ENCODE assay signal across 22 cellular contexts in genomic region chr5:133341915-133342710, GRCh38.
DNase-seq lines count a peak whose midpoint lies in the region; ATAC-seq and TF ChIP-seq lines count a peak whose summit lies in the region.
"Had no signal": no experiment of that assay in that cellular context is flagged by ENCODE, and none has a peak within 500 bp of the region (broad histone marks: within the 10 kb centered on the region; RNA-seq: fewer than 3 reads in every experiment).

No MANE protein-coding gene starts in this region.

- no peak overlapping the region for H3K4me3 Mint-ChIP-seq in activated CD4-positive, alpha-beta memory T cell treated with anti-CD3 and anti-CD28 coated beads for 36 hours
- no peak overlapping the region for H3K4me3 Mint-ChIP-seq in activated CD4-positive, alpha-beta memory T cell treated with anti-CD3 and anti-CD28 coated beads, Interleukin-2, amount 10 ng/mL, durations not matched to agents 7 days and 5 days
- H3K4me3 Mint-ChIP-seq in stimulated activated naive B cell treated with anti-CD40 and anti-IgM and Interleukin-4, amounts not matched to agents 10 μg/mL and 1 μg/mL and 100 μg/mL, for 72 hours = no peak overlapping the region
- H3K4me3 Mint-ChIP-seq: activated CD4-positive, alpha-beta T cell treated with anti-CD3 and anti-CD28 coated beads, Interleukin-2, amount 10 ng/mL, durations not matched to agents 24 days and 14 days; activated naive CD8-positive, alpha-beta T cell; CD8-positive, alpha-beta memory T cell; naive B cell had no signal

- no peak overlapping the region for H3K27ac ChIP-seq in PC-9
- H3K27ac ChIP-seq: ascending aorta, dorsolateral prefrontal cortex, epithelial cell of prostate, ovary, right atrium auricular region, tibial nerve had no signal

- H3F3A ChIP-seq in PC-9 (ENCODE audit: insufficient read depth, low read depth) = peaks cover 7% of the 10 kb centered on the region

- ATAC-seq in stimulated activated naive B cell treated with anti-CD40 and anti-IgM and Interleukin-4, amounts not matched to agents 10 μg/mL and 1 μg/mL and 100 μg/mL, for 72 hours (replicated peaks) = no peak
- no peak for ATAC-seq in left cardiac atrium
- ATAC-seq in GM18907 (IDR thresholded peaks at IDR 0.05; ENCODE audit: unreplicated experiment) = no peak
- no peak for ATAC-seq in HG03095 (IDR thresholded peaks at IDR 0.05; ENCODE audit: unreplicated experiment)
- ATAC-seq: left colon had no signal

- DNase-seq in activated CD4-positive, alpha-beta memory T cell treated with anti-CD3 and anti-CD28 coated beads for 36 hours = peak; percentile 4
- DNase-seq in activated CD4-positive, alpha-beta memory T cell treated with anti-CD3 and anti-CD28 coated beads, Interleukin-2, amount 10 ng/mL, durations not matched to agents 7 days and 5 days = no peak
- DNase-seq in PC-9 = no peak
- DNase-seq in iPS-NIHi7 (ENCODE audit: extremely low spot score) = peak; percentile 50
- no peak for DNase-seq in stimulated activated naive B cell treated with anti-CD40 and anti-IgM and Interleukin-4, amounts not matched to agents 10 μg/mL and 1 μg/mL and 100 μg/mL, for 72 hours
- DNase-seq in left cardiac atrium = no peak
- DNase-seq: activated CD4-positive, alpha-beta T cell treated with anti-CD3 and anti-CD28 coated beads, Interleukin-2, amount 10 ng/mL, durations not matched to agents 24 days and 14 days; CD8-positive, alpha-beta memory T cell; DMS79; dorsolateral prefrontal cortex; left colon; naive B cell; NCI-H1694; NCI-H526 treated with DMSO at 0.1 percent for 48 hours; ovary had no signal

- H2AFZ ChIP-seq in PC-9 = no peak overlapping the region

- no peak overlapping the region for H3K4me3 ChIP-seq in PC-9
- H3K4me3 ChIP-seq: ascending aorta, dorsolateral prefrontal cortex, ovary, right atrium auricular region, tibial nerve had no signal

- H3K27me3 ChIP-seq in PC-9 (ENCODE audit: insufficient read depth, low read depth) = no peaks in the 10 kb centered on the region
- H3K27me3 ChIP-seq: ascending aorta, dorsolateral prefrontal cortex, ovary, right atrium auricular region, tibial nerve had no signal

- H3K4me1 ChIP-seq in PC-9 (replicated peaks; ENCODE audit: insufficient read depth) = peaks cover 14% of the 10 kb centered on the region; the same call in 1 of the 2 replicates
- H3K4me1 ChIP-seq: ascending aorta, right atrium auricular region, tibial nerve had no signal

- POLR2A ChIA-PET in activated CD4-positive, alpha-beta memory T cell treated with anti-CD3 and anti-CD28 coated beads for 36 hours (lab: Charles Lee) = no interaction called here
- POLR2A ChIA-PET in activated CD4-positive, alpha-beta memory T cell treated with anti-CD3 and anti-CD28 coated beads, Interleukin-2, amount 10 ng/mL, durations not matched to agents 7 days and 5 days (lab: Charles Lee) = no interaction called here
- POLR2A ChIA-PET in PC-9 (lab: Charles Lee; ENCODE audit: unreplicated experiment) = no interaction called here

- H3K27me3 Mint-ChIP-seq in activated CD4-positive, alpha-beta memory T cell treated with anti-CD3 and anti-CD28 coated beads for 36 hours = peaks cover 4% of the 10 kb centered on the region
- H3K27me3 Mint-ChIP-seq in activated CD4-positive, alpha-beta memory T cell treated with anti-CD3 and anti-CD28 coated beads, Interleukin-2, amount 10 ng/mL, durations not matched to agents 7 days and 5 days = peaks cover 13% of the 10 kb centered on the region
- peaks cover 11 to 15% of the 10 kb centered on the region in 2 donors for H3K27me3 Mint-ChIP-seq in stimulated activated naive B cell treated with anti-CD40 and anti-IgM and Interleukin-4, amounts not matched to agents 10 μg/mL and 1 μg/mL and 100 μg/mL, for 72 hours

- BruUV-seq in PC-9 (replicated peaks; lab: Mats Ljungman, UMichigan) = no TSS peak

- CTCF ChIA-PET in activated CD4-positive, alpha-beta memory T cell treated with anti-CD3 and anti-CD28 coated beads for 36 hours (lab: Charles Lee) = no interaction called here
- CTCF ChIA-PET in activated CD4-positive, alpha-beta memory T cell treated with anti-CD3 and anti-CD28 coated beads, Interleukin-2, amount 10 ng/mL, durations not matched to agents 7 days and 5 days (lab: Charles Lee) = no interaction called here
- CTCF ChIA-PET in PC-9 (lab: Charles Lee) = no interaction called here

- H3K4me2 ChIP-seq in PC-9 = no peak overlapping the region

- H3K9me2 ChIP-seq in PC-9 (ENCODE audit: insufficient read depth) = no peaks in the 10 kb centered on the region

- intact Hi-C loops in activated CD4-positive, alpha-beta memory T cell treated with anti-CD3 and anti-CD28 coated beads for 36 hours (cut with micrococcal nuclease) = no loop called here
- intact Hi-C loops in PC-9 (cut with micrococcal nuclease; ENCODE audit: unreplicated experiment) = no loop called here
- intact Hi-C loops in left cardiac atrium (cut with DNase I) = no loop called here

- no peaks in the 10 kb centered on the region for H3K79me2 ChIP-seq in PC-9 (ENCODE audit: low read depth)

- 0 out of 2 replicates have a peak, but pooled peaks have one; percentile 18 for TF ChIP-seq CTCF in PC-9 (conservative IDR thresholded peaks at IDR 0.05)

- no peaks in the 10 kb centered on the region for H3K9me3 Mint-ChIP-seq in activated CD4-positive, alpha-beta memory T cell treated with anti-CD3 and anti-CD28 coated beads for 36 hours
- H3K9me3 Mint-ChIP-seq in activated CD4-positive, alpha-beta memory T cell treated with anti-CD3 and anti-CD28 coated beads, Interleukin-2, amount 10 ng/mL, durations not matched to agents 7 days and 5 days = no peaks in the 10 kb centered on the region
- H3K9me3 Mint-ChIP-seq in stimulated activated naive B cell treated with anti-CD40 and anti-IgM and Interleukin-4, amounts not matched to agents 10 μg/mL and 1 μg/mL and 100 μg/mL, for 72 hours = peaks cover 0 to 2% of the 10 kb centered on the region in 2 donors
- H3K9me3 Mint-ChIP-seq: activated CD4-positive, alpha-beta T cell treated with anti-CD3 and anti-CD28 coated beads, Interleukin-2, amount 10 ng/mL, durations not matched to agents 24 days and 14 days; CD8-positive, alpha-beta memory T cell had no signal

- H4K20me1 ChIP-seq in PC-9 (ENCODE audit: insufficient read depth) = no peaks in the 10 kb centered on the region

- H3K27ac Mint-ChIP-seq in activated CD4-positive, alpha-beta memory T cell treated with anti-CD3 and anti-CD28 coated beads for 36 hours = no peak overlapping the region
- no peak overlapping the region for H3K27ac Mint-ChIP-seq in activated CD4-positive, alpha-beta memory T cell treated with anti-CD3 and anti-CD28 coated beads, Interleukin-2, amount 10 ng/mL, durations not matched to agents 7 days and 5 days
- H3K27ac Mint-ChIP-seq in stimulated activated naive B cell treated with anti-CD40 and anti-IgM and Interleukin-4, amounts not matched to agents 10 μg/mL and 1 μg/mL and 100 μg/mL, for 72 hours = peak overlapping the region; percentile 20
- H3K27ac Mint-ChIP-seq: activated CD4-positive, alpha-beta T cell treated with anti-CD3 and anti-CD28 coated beads, Interleukin-2, amount 10 ng/mL, durations not matched to agents 24 days and 14 days; activated naive CD8-positive, alpha-beta T cell had no signal

- H3K36me3 Mint-ChIP-seq in activated CD4-positive, alpha-beta memory T cell treated with anti-CD3 and anti-CD28 coated beads for 36 hours = no peaks in the 10 kb centered on the region
- H3K36me3 Mint-ChIP-seq in activated CD4-positive, alpha-beta memory T cell treated with anti-CD3 and anti-CD28 coated beads, Interleukin-2, amount 10 ng/mL, durations not matched to agents 7 days and 5 days (ENCODE audit: low read depth) = no peaks in the 10 kb centered on the region
- no peaks in the 10 kb centered on the region for H3K36me3 Mint-ChIP-seq in stimulated activated naive B cell treated with anti-CD40 and anti-IgM and Interleukin-4, amounts not matched to agents 10 μg/mL and 1 μg/mL and 100 μg/mL, for 72 hours
- H3K36me3 Mint-ChIP-seq: activated naive CD8-positive, alpha-beta T cell; CD8-positive, alpha-beta memory T cell; naive B cell had no signal

- no peaks in the 10 kb centered on the region for H3K4me1 Mint-ChIP-seq in activated CD4-positive, alpha-beta memory T cell treated with anti-CD3 and anti-CD28 coated beads for 36 hours (ENCODE audit: low read depth)
- no peaks in the 10 kb centered on the region for H3K4me1 Mint-ChIP-seq in activated CD4-positive, alpha-beta memory T cell treated with anti-CD3 and anti-CD28 coated beads, Interleukin-2, amount 10 ng/mL, durations not matched to agents 7 days and 5 days
- peaks cover 4 to 5% of the 10 kb centered on the region in 2 donors for H3K4me1 Mint-ChIP-seq in stimulated activated naive B cell treated with anti-CD40 and anti-IgM and Interleukin-4, amounts not matched to agents 10 μg/mL and 1 μg/mL and 100 μg/mL, for 72 hours
- H3K4me1 Mint-ChIP-seq: activated CD4-positive, alpha-beta T cell treated with anti-CD3 and anti-CD28 coated beads, Interleukin-2, amount 10 ng/mL, durations not matched to agents 24 days and 14 days; CD8-positive, alpha-beta memory T cell; naive B cell had no signal

- H3K9me3 ChIP-seq in PC-9 (ENCODE audit: insufficient read depth, low read depth) = no peaks in the 10 kb centered on the region
- H3K9me3 ChIP-seq: ascending aorta, ovary, tibial nerve had no signal

- no peaks in the 10 kb centered on the region for H3K36me3 ChIP-seq in PC-9 (ENCODE audit: low read depth)
- H3K36me3 ChIP-seq: ascending aorta, ovary, right atrium auricular region, tibial nerve had no signal

Comparison
In these comparisons a context has a peak if more than half of its experiments do, and no peak if none do; other contexts are left out.
1. DNase-seq: peak in activated CD4-positive, alpha-beta memory T cell treated with anti-CD3 and anti-CD28 coated beads for 36 hours (single experiment) and iPS-NIHi7 (single experiment); none in activated CD4-positive, alpha-beta memory T cell treated with anti-CD3 and anti-CD28 coated beads, Interleukin-2, amount 10 ng/mL, durations not matched to agents 7 days and 5 days (single experiment), PC-9 (0 of 2), stimulated activated naive B cell treated with anti-CD40 and anti-IgM and Interleukin-4, amounts not matched to agents 10 μg/mL and 1 μg/mL and 100 μg/mL, for 72 hours (single experiment) and left cardiac atrium (single experiment).